ENCODE assay signal across 13 cellular contexts in the genomic region with DNA sequence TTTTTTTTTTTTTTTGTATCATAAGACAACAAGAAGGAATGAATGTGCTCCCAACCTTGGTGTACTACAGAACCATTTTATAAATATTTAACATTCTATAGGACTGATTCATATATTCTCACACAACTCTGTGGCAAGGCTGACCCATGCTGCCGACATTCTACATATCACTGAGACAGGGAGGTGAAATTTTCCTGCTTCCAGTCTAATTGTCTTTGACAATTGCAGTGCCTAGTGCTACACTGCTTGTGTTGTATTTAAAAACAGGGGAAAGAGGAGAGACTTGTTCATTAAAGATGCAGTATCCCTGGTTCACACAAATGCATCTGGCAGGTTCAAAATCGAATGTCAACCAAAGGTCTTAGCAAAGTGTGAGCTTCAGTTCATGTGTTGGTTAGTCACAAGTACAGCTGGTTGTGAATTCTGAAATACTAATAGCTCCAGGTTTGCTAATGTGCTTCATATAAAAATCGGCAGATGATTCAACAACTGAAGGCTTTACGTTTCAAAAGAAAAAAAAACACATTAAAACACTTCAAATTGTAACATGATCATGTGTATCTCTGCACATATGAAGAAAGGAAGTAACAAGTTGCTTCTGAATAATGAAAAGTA.
DNase-seq lines count a peak whose midpoint lies in the region; ATAC-seq and TF ChIP-seq lines count a peak whose summit lies in the region.
"Had no signal": no experiment of that assay in that cellular context is flagged by ENCODE, and none has a peak within 500 bp of the region (broad histone marks: within the 10 kb centered on the region; RNA-seq: fewer than 3 reads in every experiment).

No MANE protein-coding gene starts in this region.

- intact Hi-C loops in activated T-helper 2 cell treated with anti-CD3 and anti-CD28 coated beads, Interferon-gamma antibody, Interleukin-2, Interleukin-4, amounts not matched to agents 10 μg/mL and 5 μg/mL and 100 μg/mL, durations not matched to agents 14 hours and 24 hours and 36 hours (cut with micrococcal nuclease), result no loop called here

- no peaks in the 10 kb centered on the region for H3K79me2 ChIP-seq in ACC112 (ENCODE audit: control insufficient read depth, insufficient read depth, low read length, unreplicated experiment)

- H3K4me1 ChIP-seq in ACC112 (ENCODE audit: control insufficient read depth, insufficient read depth, low read length, unreplicated experiment) (peaks cover 28% of the 10 kb centered on the region), RWPE2 (ENCODE audit: insufficient read depth, poor library complexity, severe bottlenecking) (peaks cover 11% of the 10 kb centered on the region)
- H3K4me1 ChIP-seq: BLaER1 had no signal

- peak; percentile 90 for DNase-seq in HCEC 1CT
- no peak for DNase-seq in RWPE2 (ENCODE audit: low spot score)
- peak; percentile 18 for DNase-seq in fibroblast of the aortic adventitia (ENCODE audit: low read depth)
- no peak for DNase-seq in NCI-H2029 treated with DMSO at 0.1 percent for 48 hours (lab: John Stamatoyannopoulos, UW)
- no peak for DNase-seq in activated T-helper 2 cell treated with anti-CD3 and anti-CD28 coated beads, Interferon-gamma antibody, Interleukin-2, Interleukin-4, amounts not matched to agents 10 μg/mL and 5 μg/mL and 100 μg/mL, durations not matched to agents 14 hours and 24 hours and 36 hours (ENCODE audit: low spot score)
- DNase-seq: NCI-H2081 treated with DMSO at 0.1 percent for 48 hours had no signal

- ATAC-seq in RWPE2 (ENCODE audit: low read depth), result peak; percentile 95
- ATAC-seq in GM18907 (IDR thresholded peaks at IDR 0.05; ENCODE audit: unreplicated experiment), result no peak
- no peak for ATAC-seq in stimulated activated memory B cell treated with anti-CD40 and anti-IgM and Interleukin-4, amounts not matched to agents 10 μg/mL and 1 μg/mL and 100 μg/mL, for 72 hours
- ATAC-seq: K562 had no signal

- no peak for TF ChIP-seq CTCF in RWPE2 (IDR thresholded peaks at IDR 0.05; ENCODE audit: poor library complexity, severe bottlenecking)
- no peak for TF ChIP-seq CTCF in fibroblast of the aortic adventitia (IDR thresholded peaks at IDR 0.05; ENCODE audit: insufficient read depth, low read length)

- H3K27ac Mint-ChIP-seq in stimulated activated memory B cell treated with anti-CD40 and anti-IgM and Interleukin-4, amounts not matched to agents 10 μg/mL and 1 μg/mL and 100 μg/mL, for 72 hours, result no peak overlapping the region
- H3K27ac Mint-ChIP-seq in activated T-helper 2 cell treated with anti-CD3 and anti-CD28 coated beads, Interferon-gamma antibody, Interleukin-2, Interleukin-4, amounts not matched to agents 10 μg/mL and 5 μg/mL and 100 μg/mL, durations not matched to agents 14 hours and 24 hours and 36 hours, result no peak overlapping the region
- H3K27ac Mint-ChIP-seq: stimulated activated naive CD8-positive, alpha-beta T cell treated with anti-CD3 and anti-CD28 coated beads, Interleukin-15, Interleukin-2, amounts not matched to agents 100 ng/mL and 50 ng/mL, for 24 hours; T-helper 1 cell treated with Interleukin-12 subunit alpha and Interleukin-12 subunit beta and Interleukin-4 antibody, amounts not matched to agents 30 μg/mL and 1 μg/mL, for 36 hours had no signal

- H3K4me1 Mint-ChIP-seq in stimulated activated memory B cell treated with anti-CD40 and anti-IgM and Interleukin-4, amounts not matched to agents 10 μg/mL and 1 μg/mL and 100 μg/mL, for 72 hours, result no peaks in the 10 kb centered on the region
- H3K4me1 Mint-ChIP-seq in activated T-helper 2 cell treated with anti-CD3 and anti-CD28 coated beads, Interferon-gamma antibody, Interleukin-2, Interleukin-4, amounts not matched to agents 10 μg/mL and 5 μg/mL and 100 μg/mL, durations not matched to agents 14 hours and 24 hours and 36 hours (ENCODE audit: low read depth), result no peaks in the 10 kb centered on the region

- no peaks in the 10 kb centered on the region for H3K36me3 Mint-ChIP-seq in stimulated activated memory B cell treated with anti-CD40 and anti-IgM and Interleukin-4, amounts not matched to agents 10 μg/mL and 1 μg/mL and 100 μg/mL, for 72 hours
- H3K36me3 Mint-ChIP-seq in activated T-helper 2 cell treated with anti-CD3 and anti-CD28 coated beads, Interferon-gamma antibody, Interleukin-2, Interleukin-4, amounts not matched to agents 10 μg/mL and 5 μg/mL and 100 μg/mL, durations not matched to agents 14 hours and 24 hours and 36 hours (ENCODE audit: low read depth), result no peaks in the 10 kb centered on the region

- no peaks in the 10 kb centered on the region for H3K36me3 ChIP-seq in ACC112 (ENCODE audit: insufficient read depth, low read length)
- H3K36me3 ChIP-seq in RWPE2 (ENCODE audit: low read depth), result no peaks in the 10 kb centered on the region
- H3K36me3 ChIP-seq: BLaER1 had no signal

- H3K27me3 ChIP-seq in ACC112 (ENCODE audit: insufficient read depth, low read length), result no peaks in the 10 kb centered on the region
- no peaks in the 10 kb centered on the region for H3K27me3 ChIP-seq in RWPE2 (ENCODE audit: insufficient read depth, poor library complexity, severe bottlenecking)
- H3K27me3 ChIP-seq: BLaER1 had no signal

- H3K27ac ChIP-seq in ACC112 (ENCODE audit: low read depth, low read length) (peak overlapping the region; percentile 49), RWPE2 (ENCODE audit: poor library complexity, severe bottlenecking) (peak overlapping the region; percentile 34)
- H3K27ac ChIP-seq: BLaER1 had no signal

- H3K4me3 Mint-ChIP-seq in stimulated activated memory B cell treated with anti-CD40 and anti-IgM and Interleukin-4, amounts not matched to agents 10 μg/mL and 1 μg/mL and 100 μg/mL, for 72 hours, result no peak overlapping the region
- H3K4me3 Mint-ChIP-seq in activated T-helper 2 cell treated with anti-CD3 and anti-CD28 coated beads, Interferon-gamma antibody, Interleukin-2, Interleukin-4, amounts not matched to agents 10 μg/mL and 5 μg/mL and 100 μg/mL, durations not matched to agents 14 hours and 24 hours and 36 hours (ENCODE audit: low read depth), result no peak overlapping the region
- H3K4me3 Mint-ChIP-seq: stimulated activated naive CD8-positive, alpha-beta T cell treated with anti-CD3 and anti-CD28 coated beads, Interleukin-15, Interleukin-2, amounts not matched to agents 100 ng/mL and 50 ng/mL, for 24 hours; T-helper 1 cell treated with Interleukin-12 subunit alpha and Interleukin-12 subunit beta and Interleukin-4 antibody, amounts not matched to agents 30 μg/mL and 1 μg/mL, for 36 hours had no signal

- H3K27me3 Mint-ChIP-seq in stimulated activated memory B cell treated with anti-CD40 and anti-IgM and Interleukin-4, amounts not matched to agents 10 μg/mL and 1 μg/mL and 100 μg/mL, for 72 hours, result no peaks in the 10 kb centered on the region
- H3K27me3 Mint-ChIP-seq in activated T-helper 2 cell treated with anti-CD3 and anti-CD28 coated beads, Interferon-gamma antibody, Interleukin-2, Interleukin-4, amounts not matched to agents 10 μg/mL and 5 μg/mL and 100 μg/mL, durations not matched to agents 14 hours and 24 hours and 36 hours (ENCODE audit: low read depth), result no peaks in the 10 kb centered on the region
- H3K27me3 Mint-ChIP-seq: stimulated activated naive CD8-positive, alpha-beta T cell treated with anti-CD3 and anti-CD28 coated beads, Interleukin-15, Interleukin-2, amounts not matched to agents 100 ng/mL and 50 ng/mL, for 24 hours had no signal

- no peaks in the 10 kb centered on the region for H3K9me3 ChIP-seq in RWPE2 (ENCODE audit: severe bottlenecking)
- H3K9me3 ChIP-seq: BLaER1 had no signal

- H3K9me3 Mint-ChIP-seq in stimulated activated memory B cell treated with anti-CD40 and anti-IgM and Interleukin-4, amounts not matched to agents 10 μg/mL and 1 μg/mL and 100 μg/mL, for 72 hours, result peaks cover 3% of the 10 kb centered on the region
- H3K9me3 Mint-ChIP-seq in activated T-helper 2 cell treated with anti-CD3 and anti-CD28 coated beads, Interferon-gamma antibody, Interleukin-2, Interleukin-4, amounts not matched to agents 10 μg/mL and 5 μg/mL and 100 μg/mL, durations not matched to agents 14 hours and 24 hours and 36 hours, result no peaks in the 10 kb centered on the region
- H3K9me3 Mint-ChIP-seq: stimulated activated naive CD8-positive, alpha-beta T cell treated with anti-CD3 and anti-CD28 coated beads, Interleukin-15, Interleukin-2, amounts not matched to agents 100 ng/mL and 50 ng/mL, for 24 hours; T-helper 1 cell treated with Interleukin-12 subunit alpha and Interleukin-12 subunit beta and Interleukin-4 antibody, amounts not matched to agents 30 μg/mL and 1 μg/mL, for 36 hours had no signal

- peak overlapping the region; percentile 21 for H2AFZ ChIP-seq in ACC112 (ENCODE audit: low read length, unreplicated experiment)

- peak overlapping the region; percentile 40; the same call in 1 of the 2 replicates for H3K4me3 ChIP-seq in ACC112 (ENCODE audit: low read depth, low read length)
- H3K4me3 ChIP-seq in RWPE2 (ENCODE audit: severe bottlenecking), result no peak overlapping the region
- no peak overlapping the region for H3K4me3 ChIP-seq in fibroblast of the aortic adventitia (ENCODE audit: low read depth, low read length)
- H3K4me3 ChIP-seq: BLaER1, K562 had no signal

Comparison
In these comparisons a context has a peak if more than half of its experiments do, and no peak if none do; other contexts are left out.
1. DNase-seq: peak in HCEC 1CT (single experiment) and fibroblast of the aortic adventitia (single experiment); none in RWPE2 (single experiment), NCI-H2029 treated with DMSO at 0.1 percent for 48 hours (single experiment) and activated T-helper 2 cell treated with anti-CD3 and anti-CD28 coated beads, Interferon-gamma antibody, Interleukin-2, Interleukin-4, amounts not matched to agents 10 μg/mL and 5 μg/mL and 100 μg/mL, durations not matched to agents 14 hours and 24 hours and 36 hours (single experiment).